Comparison of ENCODE assay signal across 8 cellular contexts in genomic region chrX:149631293-149632165, GRCh38. TPM values are rescaled to one million over a fixed set of nuclear protein-coding genes. Genes with fewer than 3 reads are reported as not detected.
DNase-seq lines count a peak whose midpoint lies in the region; ATAC-seq and TF ChIP-seq lines count a peak whose summit lies in the region.

TMEM185A (minus strand) TSS chrX:149631792; CDS start chrX:149631580, 212 bp downstream.

- H3K23ac ChIP-seq in H9 (ENCODE audit: insufficient read length, low read depth, low read length) = no peak within 1 kb of the TSS

- no peak within 1 kb of the TSS for H2BK5ac ChIP-seq in H9 (ENCODE audit: insufficient read length, low read length)

- peaks cover 72 to 73% of the 10 kb centered on the region in 2 experiments for H3K9me3 Mint-ChIP-seq in H9
- no peaks in the 10 kb centered on the region for H3K9me3 Mint-ChIP-seq in activated naive CD8-positive, alpha-beta T cell treated with anti-CD3 and anti-CD28 coated beads, Interleukin-2, amount 10 ng/mL, durations not matched to agents 7 days and 5 days

- H3K9me3 ChIP-seq in H9 (ENCODE audit: control insufficient read depth, low read depth, low read length) (peaks cover 27% of the 10 kb centered on the region), MG63 (no peaks in the 10 kb centered on the region), heart right ventricle (no peaks in the 10 kb centered on the region), prostate gland (no peaks in the 10 kb centered on the region)

- no peaks in the 10 kb centered on the region for H4K20me1 ChIP-seq in H9 (ENCODE audit: control insufficient read depth, insufficient read depth, insufficient read length)

- no peak within 1 kb of the TSS for H4K91ac ChIP-seq in H9 (ENCODE audit: insufficient read length, low read depth, low read length)

- H3K36me3 Mint-ChIP-seq in H9 (ENCODE audit: insufficient read depth in 1 of 3, low read depth in 3 of 3) = peaks cover 0 to 9% (median 5%) of the 10 kb centered on the region in 3 experiments; a peak in 3 of 7 replicates
- H3K36me3 Mint-ChIP-seq in activated naive CD8-positive, alpha-beta T cell treated with anti-CD3 and anti-CD28 coated beads, Interleukin-2, amount 10 ng/mL, durations not matched to agents 7 days and 5 days = peaks cover 5% of the 10 kb centered on the region

- H3K27ac Mint-ChIP-seq in H9 = peak within 1 kb of the TSS; percentile 52 to 95 (median 75); a peak in 4 of 7 replicates
- H3K27ac Mint-ChIP-seq in activated naive CD8-positive, alpha-beta T cell treated with anti-CD3 and anti-CD28 coated beads, Interleukin-2, amount 10 ng/mL, durations not matched to agents 7 days and 5 days = peak within 1 kb of the TSS; percentile 80

- H2AK5ac ChIP-seq in H9 (ENCODE audit: insufficient read length, low read length) = no peak within 1 kb of the TSS

- peaks cover 4% of the 10 kb centered on the region; the same call in 1 of the 2 replicates for H3K79me2 ChIP-seq in H9 (ENCODE audit: insufficient read depth, low read length)

- no peak for TF ChIP-seq CTCF in GM06990 (IDR thresholded peaks at IDR 0.05; ENCODE audit: insufficient read depth, low read length, poor library complexity, severe bottlenecking)
- TF ChIP-seq CTCF in H9 (conservative IDR thresholded peaks at IDR 0.05) = no peak
- TF ChIP-seq CTCF in heart right ventricle (IDR thresholded peaks at IDR 0.05) = no peak
- TF ChIP-seq CTCF in prostate gland (IDR thresholded peaks at IDR 0.05) = no peak

- WGBS in H9 (ENCODE audit: extremely low coverage, insufficient read length, low lambda C conversion rate) = no CpG with 5 or more reads among the region's 101 CpGs
- WGBS in heart right ventricle, 2 donors = 0 to 1% methylated on average over 25 to 91 of the region's 101 CpGs
- 2% methylated on average over 10 of the region's 101 CpGs for WGBS in prostate gland

- peak within 1 kb of the TSS; percentile 20; the same call in 1 of the 2 replicates for H3K14ac ChIP-seq in H9 (ENCODE audit: insufficient read depth, low read length)

- DNase-seq in GM06990 (ENCODE audit: extremely low read depth, insufficient read length) (peak; percentile 79), H9 (peak; percentile 71), MG63 (peak; percentile 55), SW480 (ENCODE audit: low spot score) (peak; percentile 48), heart right ventricle (peak; percentile 70 to 79), prostate gland (ENCODE audit: low spot score) (peak; percentile 45), ureter (ENCODE audit: low spot score) (peak; percentile 62)
- DNase-seq in activated naive CD8-positive, alpha-beta T cell treated with anti-CD3 and anti-CD28 coated beads, Interleukin-2, amount 10 ng/mL, durations not matched to agents 7 days and 5 days = peak; percentile 78

- peak within 1 kb of the TSS; percentile 91 to 96 for H3K4me3 Mint-ChIP-seq in H9
- peak within 1 kb of the TSS; percentile 93 for H3K4me3 Mint-ChIP-seq in activated naive CD8-positive, alpha-beta T cell treated with anti-CD3 and anti-CD28 coated beads, Interleukin-2, amount 10 ng/mL, durations not matched to agents 7 days and 5 days

- no peak within 1 kb of the TSS for H4K5ac ChIP-seq in H9 (ENCODE audit: insufficient read length, low read depth, low read length)

- H2BK20ac ChIP-seq in H9 (ENCODE audit: low read depth, low read length, poor library complexity, severe bottlenecking) = no peak within 1 kb of the TSS

- H2AFZ ChIP-seq in H9 (ENCODE audit: low read length) = no peak within 1 kb of the TSS

- H3T11ph ChIP-seq in H9 (ENCODE audit: low read length) = no peak within 1 kb of the TSS

- H2BK12ac ChIP-seq in H9 (ENCODE audit: insufficient read length, low read depth, low read length) = no peak within 1 kb of the TSS

- no peak within 1 kb of the TSS for H2BK15ac ChIP-seq in H9 (ENCODE audit: low read depth, low read length)

- peaks cover 36% of the 10 kb centered on the region for H3K27me3 Mint-ChIP-seq in H9 (ENCODE audit: low read depth)
- H3K27me3 Mint-ChIP-seq in activated naive CD8-positive, alpha-beta T cell treated with anti-CD3 and anti-CD28 coated beads, Interleukin-2, amount 10 ng/mL, durations not matched to agents 7 days and 5 days = peaks cover 2% of the 10 kb centered on the region

- H4K8ac ChIP-seq in H9 (replicated peaks; ENCODE audit: insufficient read length, low read depth, low read length) = no peak within 1 kb of the TSS

- POLR2A ChIA-PET in activated naive CD8-positive, alpha-beta T cell treated with anti-CD3 and anti-CD28 coated beads, Interleukin-2, amount 10 ng/mL, durations not matched to agents 7 days and 5 days (lab: Charles Lee) = no interaction called here

- no peak within 1 kb of the TSS for H2BK120ac ChIP-seq in H9 (ENCODE audit: low read depth, low read length, poor library complexity, severe bottlenecking)

- H3K4me3 ChIP-seq in GM06990 (replicated peaks; ENCODE audit: low read depth, low read length) = peak within 1 kb of the TSS; percentile 70
- peak within 1 kb of the TSS; percentile 54 for H3K4me3 ChIP-seq in MG63
- H3K4me3 ChIP-seq in heart right ventricle = peak within 1 kb of the TSS; percentile 47 to 85 (median 75)
- H3K4me3 ChIP-seq in prostate gland = peak within 1 kb of the TSS; percentile 56 to 61

- no peaks in the 10 kb centered on the region for H3K4me1 ChIP-seq in H9 (ENCODE audit: insufficient read depth, low read length)
- peaks cover 0 to 40% (median 14%) of the 10 kb centered on the region in 9 donors for H3K4me1 ChIP-seq in heart right ventricle
- H3K4me1 ChIP-seq in prostate gland (replicated peaks) = no peaks in the 10 kb centered on the region

- peaks cover 16 to 21% of the 10 kb centered on the region in 2 experiments for H3K4me1 Mint-ChIP-seq in H9
- peaks cover 27% of the 10 kb centered on the region for H3K4me1 Mint-ChIP-seq in activated naive CD8-positive, alpha-beta T cell treated with anti-CD3 and anti-CD28 coated beads, Interleukin-2, amount 10 ng/mL, durations not matched to agents 7 days and 5 days

- H3K27ac ChIP-seq in H9 (ENCODE audit: insufficient read length, low read depth, low read length) (no peak within 1 kb of the TSS), heart right ventricle (peak within 1 kb of the TSS; percentile 61 to 87 (median 80)), prostate gland (peak within 1 kb of the TSS; percentile 61 to 69)

- peak; percentile 91 for ATAC-seq in activated naive CD8-positive, alpha-beta T cell treated with anti-CD3 and anti-CD28 coated beads, Interleukin-2, amount 10 ng/mL, durations not matched to agents 7 days and 5 days (ENCODE audit: low read depth)
- peak; percentile 67 to 91 (median 84) for ATAC-seq in heart right ventricle

- intact Hi-C loops in heart right ventricle (cut with DNase I) = loop anchor here in 1 of 10 donors (10.0 kb wide), 1 partner anchor 67 kb away; no protein-coding TSS in a partner anchor
- intact Hi-C loops in prostate gland (cut with DNase I) = loop anchor here (10.0 kb wide), 1 partner anchor 1763 kb away; the partner anchor contains the start of gene VMA21

- H3K27me3 ChIP-seq in GM06990 (replicated peaks; ENCODE audit: control insufficient read depth, insufficient read depth, low read length) (no peaks in the 10 kb centered on the region), H9 (ENCODE audit: insufficient read depth, low read length) (no peaks in the 10 kb centered on the region; the same call in 1 of the 2 replicates), MG63 (no peaks in the 10 kb centered on the region), heart right ventricle (peaks cover 0 to 23% (median 0%) of the 10 kb centered on the region in 7 donors), prostate gland (replicated peaks; ENCODE audit: insufficient read depth) (no peaks in the 10 kb centered on the region)

- H3K4ac ChIP-seq in H9 (ENCODE audit: low read depth, low read length) = no peak within 1 kb of the TSS

- H3K79me1 ChIP-seq in H9 (ENCODE audit: insufficient read depth, low read depth, low read length, poor library complexity, severe bottlenecking) = no peaks in the 10 kb centered on the region

- no peak for TF ChIP-seq POLR2A in prostate gland (IDR thresholded peaks at IDR 0.05)

- H3K36me3 ChIP-seq in GM06990 (ENCODE audit: control insufficient read depth, insufficient read depth, low read length) (no peaks in the 10 kb centered on the region), MG63 (no peaks in the 10 kb centered on the region), heart right ventricle (no peaks in the 10 kb centered on the region), prostate gland (no peaks in the 10 kb centered on the region)

- peak within 1 kb of the TSS; percentile 74 for H3K9ac ChIP-seq in H9 (ENCODE audit: extremely low read depth, insufficient read length, low read length)

- H3K56ac ChIP-seq in H9 (ENCODE audit: insufficient read length, low read depth, low read length) = no peak within 1 kb of the TSS

- peak within 1 kb of the TSS; percentile 72 for H3K4me2 ChIP-seq in H9 (ENCODE audit: insufficient read depth, insufficient read length, low read length)

- H3K18ac ChIP-seq in H9 (ENCODE audit: insufficient read length, low read depth, low read length) = no peak within 1 kb of the TSS

- H3K23me2 ChIP-seq in H9 (ENCODE audit: insufficient read length, low read depth, low read length, poor library complexity, severe bottlenecking) = peaks cover 8% of the 10 kb centered on the region

RNA-seq across cellular contexts. Expression of gene TMEM185A, which starts in this region (rescaled TPM):
- total RNA-seq in H9 (2021) = 22.7 and 23.6 TPM in 2 replicates
- total RNA-seq in MG63 (2014; rRNA removed; shearing (Covaris generic); ENCODE audit: low replicate concordance) = 11.0 and 18.8 TPM in 2 replicates
- 10 to 100 TPM; 23.6 to 28.7 TPM for total RNA-seq in activated naive CD8-positive, alpha-beta T cell treated with anti-CD3 and anti-CD28 coated beads, Interleukin-2, amount 10 ng/mL, durations not matched to agents 7 days and 5 days
- total RNA-seq in heart right ventricle = 10 to 100 TPM; 27.1 to 42.8 (median 34.5) TPM
- polyA plus RNA-seq in heart right ventricle = 10 to 100 TPM; 12.7 to 15.0 TPM
- total RNA-seq in prostate gland = 10 to 100 TPM; 18.4 to 53.2 TPM
- total RNA-seq in ureter = 35.0 TPM
